Comparison of ENCODE assay signal across 8 cellular contexts in genomic region chr5:113606298-113607134, GRCh38.
A peak's percentile ranks its signal among the peaks of the same experiment; 100 is the strongest.
DNase-seq lines count a peak whose midpoint lies in the region; ATAC-seq and TF ChIP-seq lines count a peak whose summit lies in the region.

No MANE protein-coding gene starts in this region.

- peaks cover 3% of the 10 kb centered on the region for H3K4me1 Mint-ChIP-seq in progenitor cell of endocrine pancreas (ENCODE audit: low read depth)

- no peaks in the 10 kb centered on the region for H3K27me3 ChIP-seq in PC-3 (ENCODE audit: low read length)

- no TSS peak for BruUV-seq in PC-3 (replicated peaks; lab: Mats Ljungman, UMichigan)

- H3K4me3 Mint-ChIP-seq in progenitor cell of endocrine pancreas (ENCODE audit: low read depth): peak overlapping the region; percentile 45

- no peaks in the 10 kb centered on the region for H3F3A ChIP-seq in PC-3 (ENCODE audit: low read length, unreplicated experiment)

- H3K9me3 ChIP-seq in PC-3 (ENCODE audit: low read length): no peaks in the 10 kb centered on the region

- peaks cover 3% of the 10 kb centered on the region for H3K27me3 Mint-ChIP-seq in progenitor cell of endocrine pancreas

- no peak overlapping the region for H3K27ac ChIP-seq in PC-3 (ENCODE audit: low read length)

- CTCF ChIA-PET in PC-3 (lab: Charles Lee): interaction anchor here (0.6 to 0.9 kb wide), 4 partner anchors 84 to 499 kb away, joined by 3 to 7 read pairs (median 4); no protein-coding TSS in a partner anchor

- no peaks in the 10 kb centered on the region for H3K9me2 ChIP-seq in PC-3 (replicated peaks; ENCODE audit: low read length)

- H3K36me3 Mint-ChIP-seq in progenitor cell of endocrine pancreas (ENCODE audit: insufficient read depth): peaks cover 1% of the 10 kb centered on the region

- H2AFZ ChIP-seq in PC-3 (ENCODE audit: low read length): peak overlapping the region; percentile 69

- DNase-seq in ELR (ENCODE audit: low read depth) (peak; percentile 72), HT-29 (ENCODE audit: low spot score) (peak; percentile 68), PC-3 (peak; percentile 78), Right ventricle myocardium superior (no peak), progenitor cell of endocrine pancreas (ENCODE audit: low spot score, unreplicated experiment) (peak; percentile 41), NCI-H1930 (lab: John Stamatoyannopoulos, UW) (no peak)
- peak; percentile 24 for DNase-seq in activated naive CD4-positive, alpha-beta T cell treated with anti-CD3 and anti-CD28 coated beads, Interleukin-2, amount 50 U/mL, for 16 hours

- peak; percentile 94 for TF ChIP-seq CTCF in PC-3 (conservative IDR thresholded peaks at IDR 0.05; ENCODE audit: low read depth, low read length)
- peak; percentile 85 for TF ChIP-seq CTCF in progenitor cell of endocrine pancreas (IDR thresholded peaks at IDR 0.05; ENCODE audit: unreplicated experiment)

- peak overlapping the region; percentile 65 for H3K4me2 ChIP-seq in PC-3 (ENCODE audit: low read length)

- ATAC-seq in GM21390 (IDR thresholded peaks at IDR 0.05; ENCODE audit: unreplicated experiment) (peak; percentile 96), PC-3 (peak; percentile 95), Right ventricle myocardium superior (ENCODE audit: poor library complexity) (peak; percentile 96)

- no peaks in the 10 kb centered on the region for H3K79me2 ChIP-seq in PC-3 (ENCODE audit: low read length)

- H3K9ac ChIP-seq in PC-3 (ENCODE audit: low read length): no peak overlapping the region

- POLR2A ChIA-PET in PC-3 (lab: Charles Lee; ENCODE audit: unreplicated experiment): no interaction called here

- H3K9me3 Mint-ChIP-seq in progenitor cell of endocrine pancreas (ENCODE audit: low read depth): peaks cover 6% of the 10 kb centered on the region

- no peak overlapping the region for H3K27ac Mint-ChIP-seq in progenitor cell of endocrine pancreas

- H4K20me1 ChIP-seq in PC-3 (ENCODE audit: low read length): no peaks in the 10 kb centered on the region

- 0 out of 2 replicates have a peak overlapping the region, but pooled peaks have one; percentile 38 for H3K4me3 ChIP-seq in PC-3 (ENCODE audit: low read length)

- intact Hi-C loops in PC-3 (cut with micrococcal nuclease) (loop anchor here (1.0 to 2.0 kb wide), 4 partner anchors 96 to 610 kb away; no protein-coding TSS in a partner anchor), Right ventricle myocardium superior (cut with DNase I) (loop anchor here (5.0 kb wide), 1 partner anchor 609 kb away; no protein-coding TSS in a partner anchor)

- H3K36me3 ChIP-seq in PC-3 (ENCODE audit: low read depth, low read length): no peaks in the 10 kb centered on the region

- peaks cover 9% of the 10 kb centered on the region for H3K4me1 ChIP-seq in PC-3 (ENCODE audit: insufficient read depth, low read length)

Comparison
In these comparisons a context has a peak if more than half of its experiments do, and no peak if none do; other contexts are left out.
1. DNase-seq: peak in ELR (single experiment), HT-29 (single experiment), PC-3 (single experiment), activated naive CD4-positive, alpha-beta T cell treated with anti-CD3 and anti-CD28 coated beads, Interleukin-2, amount 50 U/mL, for 16 hours (single experiment) and progenitor cell of endocrine pancreas (single experiment); none in Right ventricle myocardium superior (single experiment) and NCI-H1930 (0 of 2).
2. Peak in every context shown above with its lines, with median percentiles within 50 percentile points of each other: ATAC-seq.